In the genomic region with DNA sequence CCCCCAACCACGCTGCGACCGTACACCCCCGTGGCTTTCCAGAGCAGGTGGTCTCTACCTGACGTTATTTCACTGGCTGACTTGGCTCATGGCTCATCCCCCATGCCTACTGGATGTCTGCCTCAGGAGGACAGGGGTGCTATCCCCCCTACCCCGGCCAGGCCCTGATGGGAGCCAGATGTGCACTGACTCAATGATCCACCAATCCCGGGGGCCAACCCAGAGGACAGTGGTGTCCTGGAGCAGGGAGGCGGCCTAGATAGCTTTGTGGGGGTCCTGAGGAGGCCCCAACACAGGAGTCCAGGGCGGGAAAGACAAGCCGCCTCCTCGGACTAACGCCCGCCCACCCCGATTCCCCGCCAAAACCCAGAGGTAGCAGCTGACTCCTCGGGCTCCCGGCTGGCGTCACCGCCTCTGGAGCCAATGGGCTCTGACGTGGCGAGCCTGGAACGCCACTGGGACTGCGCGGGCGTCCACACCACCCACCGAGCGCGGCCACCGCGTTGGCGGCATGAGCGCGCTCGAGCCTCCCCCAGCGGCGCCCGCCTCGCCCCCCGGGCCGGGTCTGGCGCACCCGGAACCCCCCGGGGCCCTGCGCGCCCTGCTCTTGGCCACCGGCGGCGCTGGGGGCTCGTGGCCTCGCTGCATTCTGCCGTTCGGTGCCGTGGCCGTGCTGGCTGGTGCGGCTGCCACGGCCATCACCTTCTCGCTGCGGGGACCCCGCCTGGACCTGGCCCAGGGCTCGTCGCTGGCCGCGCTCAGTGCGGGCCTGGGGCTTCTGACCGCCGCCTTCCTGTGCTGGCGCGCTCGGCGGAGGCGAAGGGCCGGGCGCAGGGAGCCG, we compare ENCODE assay signal across 9 cellular contexts. TPM values are rescaled to one million over a fixed set of nuclear protein-coding genes. Genes with fewer than 3 reads are reported as not detected.
DNase-seq lines count a peak whose midpoint lies in the region; TF ChIP-seq lines count a peak whose summit lies in the region.
"Had no signal": no experiment of that assay in that cellular context is flagged by ENCODE, and none has a peak within 500 bp of the region (broad histone marks: within the 10 kb centered on the region; RNA-seq: fewer than 3 reads in every experiment).

No MANE protein-coding gene starts in this region.

- peak overlapping the region; percentile 62 for H3K9ac ChIP-seq in smooth muscle cell (ENCODE audit: low read depth)

- peak overlapping the region; percentile 67 for H3K4me3 ChIP-seq in smooth muscle cell

- peak overlapping the region; percentile 75 for H2AFZ ChIP-seq in smooth muscle cell (ENCODE audit: low read depth)

- in situ Hi-C loops in T47D (cut with HindIII; ENCODE audit: low pct_unique_long_range_greater_than_20kb, low sequenced_read_pairs): no loop called here

- H3K4me1 ChIP-seq in smooth muscle cell (ENCODE audit: low read depth): peaks cover 28% of the 10 kb centered on the region

- peaks cover 8% of the 10 kb centered on the region for H3F3A ChIP-seq in smooth muscle cell (ENCODE audit: low read depth)

- H3K79me2 ChIP-seq in smooth muscle cell (ENCODE audit: low read depth): no peaks in the 10 kb centered on the region

- no peaks in the 10 kb centered on the region for H3K9me3 ChIP-seq in smooth muscle cell (replicated peaks; ENCODE audit: low read depth)

- WGBS in smooth muscle cell (ENCODE audit: low lambda C conversion rate): 10% methylated on average over 65 of the region's 74 CpGs

- DNase-seq in COLO668 (lab: John Stamatoyannopoulos, UW; ENCODE audit: unreplicated experiment) (peak; percentile 91), HCEC 1CT (peak; percentile 71), NCI-H69 (lab: John Stamatoyannopoulos, UW) (peak; percentile 98), T47D (ENCODE audit: low read depth in 1 of 2, low spot score in 1 of 2) (peak; percentile 67 to 79), iPS-NIHi11 (ENCODE audit: low spot score) (peak; percentile 88), smooth muscle cell (lab: John Stamatoyannopoulos, UW; ENCODE audit: unreplicated experiment) (peak; percentile 43), HK-2 (ENCODE audit: unreplicated experiment) (no peak)
- no peak for DNase-seq in stimulated activated CD4-positive, alpha-beta T cell treated with anti-CD3 and anti-CD28 coated beads, Interleukin-4, amount 100 ng/mL, for 1 hour

- peak overlapping the region; percentile 98 for H3K4me2 ChIP-seq in smooth muscle cell

- H3K36me3 ChIP-seq in smooth muscle cell (ENCODE audit: low read depth): no peaks in the 10 kb centered on the region

- no peaks in the 10 kb centered on the region for H3K27me3 ChIP-seq in smooth muscle cell (ENCODE audit: low read depth)

- H4K20me1 ChIP-seq in smooth muscle cell (ENCODE audit: low read depth): no peaks in the 10 kb centered on the region

- TF ChIP-seq CTCF in smooth muscle cell (IDR thresholded peaks at IDR 0.05; ENCODE audit: borderline replicate concordance, insufficient read depth, poor library complexity, severe bottlenecking): no peak

- H3K27ac ChIP-seq in smooth muscle cell (ENCODE audit: low read depth): no peak overlapping the region

RNA-seq across cellular contexts. Expression of a gene that starts 3.6 kb away (rescaled TPM):
- total RNA-seq in smooth muscle cell: 0.18 and 5.2 TPM in 2 replicates
- polyA plus RNA-seq in smooth muscle cell: 0.23 and 0.57 TPM in 2 replicates
- total RNA-seq: T-helper 1 cell treated with Interleukin-12 subunit alpha and Interleukin-12 subunit beta and Interleukin-4 antibody, amounts not matched to agents 30 ng/mL and 1 ng/mL, for 36 hours had no signal

RNA-seq across cellular contexts. Expression of a gene that starts 7.4 kb away (rescaled TPM):
- total RNA-seq in smooth muscle cell: 5.1 and 9.2 TPM in 2 replicates
- polyA plus RNA-seq in smooth muscle cell: 4.9 and 5.5 TPM in 2 replicates

RNA-seq across cellular contexts. Expression of a gene that starts 7.6 kb away (rescaled TPM):
- total RNA-seq in smooth muscle cell: 4.7 and 8.0 TPM in 2 replicates
- 8.5 and 13.3 TPM in 2 replicates for polyA plus RNA-seq in smooth muscle cell

RNA-seq across cellular contexts. Expression of a gene that starts 38.3 kb away (rescaled TPM):
- 3.6 and 4.9 TPM in 2 replicates for total RNA-seq in smooth muscle cell
- 6.6 and 12.8 TPM in 2 replicates for polyA plus RNA-seq in smooth muscle cell

RNA-seq across cellular contexts. Expression of a gene that starts 46.2 kb away (rescaled TPM):
- total RNA-seq in smooth muscle cell: 50.5 and 99.2 TPM in 2 replicates
- polyA plus RNA-seq in smooth muscle cell: 207 and 265 TPM in 2 replicates

Comparison
In these comparisons a context has a peak if more than half of its experiments do, and no peak if none do; other contexts are left out.
1. DNase-seq: peak in COLO668 (single experiment), HCEC 1CT (single experiment), NCI-H69 (single experiment), T47D (2 of 2), iPS-NIHi11 (single experiment) and smooth muscle cell (single experiment); none in HK-2 (single experiment) and stimulated activated CD4-positive, alpha-beta T cell treated with anti-CD3 and anti-CD28 coated beads, Interleukin-4, amount 100 ng/mL, for 1 hour (single experiment).